Comparison of ENCODE assay signal across 9 cellular contexts in the genomic region with DNA sequence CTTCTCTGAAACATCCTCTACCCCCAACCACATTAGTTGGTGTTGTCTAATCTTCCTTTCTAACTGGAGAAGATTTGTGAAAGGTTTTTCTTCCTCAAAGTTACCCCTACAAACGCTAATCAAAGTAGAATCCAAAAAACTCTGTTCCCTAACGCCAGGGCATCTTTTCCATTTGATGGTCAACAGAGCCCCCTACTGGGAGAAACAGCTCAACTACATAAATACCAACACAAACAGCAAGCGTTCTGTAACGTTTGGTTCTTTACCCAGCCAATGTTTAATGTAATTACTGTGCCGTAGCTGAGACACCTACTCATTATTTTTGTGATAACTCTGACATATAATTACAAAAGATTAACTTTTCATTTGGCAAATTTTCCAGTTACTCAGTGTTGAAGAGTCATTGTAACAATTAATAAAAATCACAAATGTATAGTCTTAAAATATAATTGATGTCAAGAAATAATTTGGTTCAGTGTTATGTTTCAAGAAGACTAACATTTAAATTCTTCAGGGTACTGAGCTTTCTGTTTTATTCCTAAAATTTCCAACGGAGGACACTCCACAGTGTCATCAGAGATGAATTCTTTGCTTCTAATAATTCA.
DNase-seq lines count a peak whose midpoint lies in the region; ATAC-seq and TF ChIP-seq lines count a peak whose summit lies in the region.
"Had no signal": no experiment of that assay in that cellular context is flagged by ENCODE, and none has a peak within 500 bp of the region (broad histone marks: within the 10 kb centered on the region; RNA-seq: fewer than 3 reads in every experiment).

No MANE protein-coding gene starts in this region.

- no peaks in the 10 kb centered on the region for H3K36me3 Mint-ChIP-seq in type B pancreatic cell
- H3K36me3 Mint-ChIP-seq: activated naive CD4-positive, alpha-beta T cell treated with anti-CD3 and anti-CD28 coated beads, Interleukin-2, amount 50 U/mL, for 24 hours had no signal

- DNase-seq in DMS79 treated with DMSO at 0.1 percent for 48 hours (lab: John Stamatoyannopoulos, UW) (peak; percentile 23), HPDE6-E6E7 (ENCODE audit: extremely low spot score) (peak; percentile 52), NOMO-1 treated with DMSO at 0.1 percent for 48 hours (lab: John Stamatoyannopoulos, UW; ENCODE audit: unreplicated experiment) (peak; percentile 77), cerebellar cortex (ENCODE audit: low spot score) (peak; percentile 86), left colon (peak in 1 of 2 donors; percentile 25), type B pancreatic cell (ENCODE audit: extremely low spot score, unreplicated experiment) (no peak)
- no peak for DNase-seq in activated naive CD4-positive, alpha-beta T cell treated with anti-CD3 and anti-CD28 coated beads, Interleukin-2, amount 50 U/mL, for 16 hours

- intact Hi-C loops in left colon (cut with DNase I, micrococcal nuclease), result loop anchor here in 1 of 2 donors (5.0 to 10.0 kb wide), 2 partner anchors 206 to 489 kb away; no protein-coding TSS in a partner anchor

- TF ChIP-seq CTCF in type B pancreatic cell (conservative IDR thresholded peaks at IDR 0.05), result peak; percentile 97

- H3K9me3 Mint-ChIP-seq in type B pancreatic cell, result no peaks in the 10 kb centered on the region
- H3K9me3 Mint-ChIP-seq: activated naive CD4-positive, alpha-beta T cell treated with anti-CD3 and anti-CD28 coated beads, Interleukin-2, amount 50 U/mL, for 24 hours had no signal

- H3K27ac Mint-ChIP-seq in type B pancreatic cell, result no peak overlapping the region
- H3K27ac Mint-ChIP-seq: activated naive CD4-positive, alpha-beta T cell treated with anti-CD3 and anti-CD28 coated beads, Interleukin-2, amount 50 U/mL, for 24 hours had no signal

- no peak overlapping the region for H3K4me3 Mint-ChIP-seq in type B pancreatic cell
- H3K4me3 Mint-ChIP-seq: activated naive CD4-positive, alpha-beta T cell treated with anti-CD3 and anti-CD28 coated beads, Interleukin-2, amount 50 U/mL, for 24 hours had no signal

- H3K4me1 Mint-ChIP-seq in type B pancreatic cell (ENCODE audit: unreplicated experiment), result peaks cover 4% of the 10 kb centered on the region
- H3K4me1 Mint-ChIP-seq: activated naive CD4-positive, alpha-beta T cell treated with anti-CD3 and anti-CD28 coated beads, Interleukin-2, amount 50 U/mL, for 24 hours had no signal

- no peaks in the 10 kb centered on the region for H3K27me3 Mint-ChIP-seq in type B pancreatic cell

- ATAC-seq in GM19395 (IDR thresholded peaks at IDR 0.05; ENCODE audit: unreplicated experiment) (peak; percentile 89), left colon (peak; percentile 72)

Comparison
In these comparisons a context has a peak if more than half of its experiments do, and no peak if none do; other contexts are left out.
1. DNase-seq: peak in DMS79 treated with DMSO at 0.1 percent for 48 hours (single experiment), HPDE6-E6E7 (single experiment), NOMO-1 treated with DMSO at 0.1 percent for 48 hours (single experiment) and cerebellar cortex (single experiment); none in type B pancreatic cell (single experiment) and activated naive CD4-positive, alpha-beta T cell treated with anti-CD3 and anti-CD28 coated beads, Interleukin-2, amount 50 U/mL, for 16 hours (single experiment).